ENCODE assay signal across 8 cellular contexts in genomic region chr5:76544268-76544926, GRCh38.
DNase-seq lines count a peak whose midpoint lies in the region; ATAC-seq, FAIRE-seq and TF ChIP-seq lines count a peak whose summit lies in the region.

No MANE protein-coding gene starts in this region.

- H3K27ac ChIP-seq in lung (ENCODE audit: low read depth in 1 of 2, low read length in 1 of 2) (peak overlapping the region in 1 of 2 donors; percentile 49), thyroid gland (peak overlapping the region in 2 of 3 donors; percentile 13 to 14)

- H3K27me3 ChIP-seq in lung (ENCODE audit: control insufficient read depth, insufficient read depth): no peaks in the 10 kb centered on the region
- H3K27me3 ChIP-seq in thyroid gland: no peaks in the 10 kb centered on the region

- 36 to 39% methylated on average over 4 of the region's 4 CpGs for WGBS in lung, 2 donors
- 38 to 39% methylated on average over 4 of the region's 4 CpGs for WGBS in thyroid gland, 2 donors

- H3K36me3 ChIP-seq in lung (ENCODE audit: control insufficient read depth in 2 of 2, insufficient read depth in 2 of 2, low read length in 2 of 2) (no peaks in the 10 kb centered on the region), thyroid gland (no peaks in the 10 kb centered on the region)

- H3K27me3 Mint-ChIP-seq in T-cell: no peaks in the 10 kb centered on the region

- TF ChIP-seq CTCF in HFF-Myc (IDR thresholded peaks at IDR 0.05; ENCODE audit: low read depth, low read length, missing control alignments) (peak; percentile 51), lung (IDR thresholded peaks at IDR 0.05; ENCODE audit: control extremely low read depth, extremely low read depth) (peak; percentile 22), thyroid gland (IDR thresholded peaks at IDR 0.05) (peak in 5 of 6 experiments; percentile 30 to 75 (median 64))

- H3K9me3 Mint-ChIP-seq in T-cell: no peaks in the 10 kb centered on the region

- peak overlapping the region; percentile 67 to 76 (median 75) for H3K4me3 Mint-ChIP-seq in T-cell

- FAIRE-seq in frontal cortex (lab: Jason Lieb, UNC): no peak

- peak; percentile 61 for DNase-seq in DMS53 treated with DMSO at 0.1 percent for 48 hours (lab: John Stamatoyannopoulos, UW; ENCODE audit: unreplicated experiment)
- no peak for DNase-seq in HFF-Myc (ENCODE audit: extremely low read depth, low read depth)
- peak; percentile 30 to 72 (median 54) for DNase-seq in T-cell
- DNase-seq in astrocyte of the hippocampus (ENCODE audit: low read depth, low spot score): peak; percentile 72
- no peak for DNase-seq in lung (ENCODE audit: low spot score)
- peak; percentile 49 to 50 for DNase-seq in thyroid gland
- no peak for DNase-seq in frontal cortex (ENCODE audit: low spot score in 2 of 2)
- no peak for DNase-seq in NCI-H446 treated with DMSO at 0.1 percent for 48 hours (lab: John Stamatoyannopoulos, UW)

- CTCF ChIA-PET in T-cell (lab: Charles Lee): interaction anchor here in 1 of 2 donors (0.7 to 3.2 kb wide), 9 partner anchors 14 to 1308 kb away, joined by 3 to 25 read pairs (median 5); partner anchors contain the start of genes ANKRD31 and IQGAP2

- peak overlapping the region; percentile 96 to 99 for H3K27ac Mint-ChIP-seq in T-cell

- H3K4me1 ChIP-seq in lung (ENCODE audit: control insufficient read depth in 2 of 2, insufficient read depth in 2 of 2, low read length in 2 of 2) (peaks cover 0 to 4% of the 10 kb centered on the region in 2 donors), thyroid gland (peaks cover 20 to 25% of the 10 kb centered on the region in 2 donors)

- no peaks in the 10 kb centered on the region for H3K36me3 Mint-ChIP-seq in T-cell

- peaks cover 0 to 1% of the 10 kb centered on the region in 2 donors for H3K9me3 ChIP-seq in lung (ENCODE audit: control insufficient read depth in 2 of 2, insufficient read depth in 1 of 2, low read length in 1 of 2)
- no peaks in the 10 kb centered on the region for H3K9me3 ChIP-seq in thyroid gland

- POLR2A ChIA-PET in T-cell (lab: Charles Lee): interaction anchor here in 1 of 2 donors (1.3 to 3.3 kb wide), 2 partner anchors 8 to 141 kb away, joined by 5 to 17 read pairs; partner anchors contain the start of gene IQGAP2

- intact Hi-C loops in thyroid gland (cut with DNase I): no loop called here

- TF ChIP-seq POLR2A in thyroid gland (IDR thresholded peaks at IDR 0.05): no peak

- peak; percentile 21 to 31 (median 28) for ATAC-seq in T-cell (replicated peaks in 1 of 4)
- peak; percentile 30 for ATAC-seq in lung (ENCODE audit: insufficient read depth, low FRiP score)

- H3K4me3 ChIP-seq in HFF-Myc (replicated peaks; ENCODE audit: low read depth, low read length) (no peak overlapping the region), lung (no peak overlapping the region), thyroid gland (replicated peaks in 1 of 3) (no peak overlapping the region)

- H3K4me1 Mint-ChIP-seq in T-cell: peaks cover 83 to 95% (median 93%) of the 10 kb centered on the region in 3 donors

Comparison
In these comparisons a context has a peak if more than half of its experiments do, and no peak if none do; other contexts are left out.
1. DNase-seq: peak in DMS53 treated with DMSO at 0.1 percent for 48 hours (single experiment), T-cell (34 of 34), astrocyte of the hippocampus (single experiment) and thyroid gland (2 of 2); none in HFF-Myc (single experiment), lung (single experiment), frontal cortex (0 of 2) and NCI-H446 treated with DMSO at 0.1 percent for 48 hours (single experiment).
2. Peak in every context shown above with its lines, with median percentiles within 50 percentile points of each other: CTCF ChIP-seq.